ENCODE assay signal across 19 cellular contexts in the genomic region with DNA sequence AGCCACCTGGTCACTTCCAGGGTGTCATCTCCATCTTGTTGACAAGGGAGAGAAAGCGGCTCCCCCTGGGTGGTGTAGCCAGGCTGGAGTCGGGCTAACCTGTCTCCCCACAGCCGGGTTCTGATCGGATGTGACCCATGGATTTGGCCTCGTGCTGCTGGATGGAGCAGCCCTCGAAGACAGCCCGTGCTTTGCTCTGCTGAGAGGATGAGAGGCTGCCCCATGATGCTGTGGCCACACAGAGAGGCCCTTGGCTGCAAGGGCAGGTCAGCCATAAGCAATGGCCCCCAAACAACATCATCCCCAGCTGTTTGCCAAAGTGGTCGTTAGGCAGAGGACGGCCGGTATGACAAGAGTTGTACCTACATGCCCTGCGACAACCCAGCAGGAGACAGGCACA.
DNase-seq lines count a peak whose midpoint lies in the region; ATAC-seq and TF ChIP-seq lines count a peak whose summit lies in the region.
"Had no signal": no experiment of that assay in that cellular context is flagged by ENCODE, and none has a peak within 500 bp of the region (broad histone marks: within the 10 kb centered on the region; RNA-seq: fewer than 3 reads in every experiment).

No MANE protein-coding gene starts in this region.

- peaks cover under 1% of the 10 kb centered on the region for H3K36me3 Mint-ChIP-seq in glutamatergic neuron (ENCODE audit: unreplicated experiment)
- no peaks in the 10 kb centered on the region for H3K36me3 Mint-ChIP-seq in neural crest cell (ENCODE audit: low read depth)

- H3K9me2 ChIP-seq in Karpas-422 (replicated peaks; ENCODE audit: insufficient read depth, low read length): no peaks in the 10 kb centered on the region

- TF ChIP-seq CTCF in heart right ventricle (IDR thresholded peaks at IDR 0.05): no peak
- TF ChIP-seq CTCF in glutamatergic neuron (IDR thresholded peaks at IDR 0.05; ENCODE audit: partially characterized antibody, unreplicated experiment): no peak
- no peak for TF ChIP-seq CTCF in neural crest cell (conservative IDR thresholded peaks at IDR 0.05)
- TF ChIP-seq CTCF in tibial artery (IDR thresholded peaks at IDR 0.05): no peak

- H3K4me3 ChIP-seq in heart right ventricle (no peak overlapping the region), tibial artery (no peak overlapping the region), Karpas-422 (ENCODE audit: low read length) (no peak overlapping the region)
- H3K4me3 ChIP-seq: A549, GM12878, MG63 had no signal

- peaks cover 2% of the 10 kb centered on the region for H3K4me1 Mint-ChIP-seq in glutamatergic neuron (ENCODE audit: low read depth, unreplicated experiment)
- no peaks in the 10 kb centered on the region for H3K4me1 Mint-ChIP-seq in neural crest cell

- no peak overlapping the region for H3K9ac ChIP-seq in Karpas-422 (ENCODE audit: low read length)

- H3K27ac Mint-ChIP-seq in glutamatergic neuron (ENCODE audit: unreplicated experiment) (no peak overlapping the region), neural crest cell (ENCODE audit: unreplicated experiment) (peak overlapping the region; percentile 88)

- no peak overlapping the region for H2AFZ ChIP-seq in Karpas-422 (ENCODE audit: low read length)

- no peaks in the 10 kb centered on the region for H3K79me2 ChIP-seq in Karpas-422 (ENCODE audit: low read length)

- H3K27ac ChIP-seq in heart right ventricle: no peak overlapping the region
- H3K27ac ChIP-seq in tibial artery: no peak overlapping the region
- H3K27ac ChIP-seq in Karpas-422 (ENCODE audit: low read length): no peak overlapping the region
- H3K27ac ChIP-seq: A549, C4-2B had no signal

- H3K27me3 Mint-ChIP-seq in glutamatergic neuron (ENCODE audit: unreplicated experiment) (peaks cover 3% of the 10 kb centered on the region), neural crest cell (ENCODE audit: low read depth) (peaks cover 26% of the 10 kb centered on the region)

- H3K9me3 ChIP-seq in heart right ventricle: no peaks in the 10 kb centered on the region
- no peaks in the 10 kb centered on the region for H3K9me3 ChIP-seq in tibial artery
- H3K9me3 ChIP-seq in Karpas-422 (ENCODE audit: low read length): no peaks in the 10 kb centered on the region
- H3K9me3 ChIP-seq: A549, MG63 had no signal

- peak; percentile 30 for DNase-seq in Right ventricle myocardium superior
- DNase-seq in heart right ventricle: no peak
- peak; percentile 11 for DNase-seq in glutamatergic neuron
- no peak for DNase-seq in neural crest cell (ENCODE audit: low read depth, low spot score)
- DNase-seq in tibial artery: peak; percentile 16 to 55
- DNase-seq in Karpas-422: no peak
- DNase-seq: DMS 273 treated with DMSO at 0.1 percent for 48 hours, GDM1, H9, MG63, NCI-H1092, NCI-H2227 treated with DMSO at 0.1 percent for 48 hours, NCI-H524 treated with DMSO at 0.1 percent for 48 hours, SHP77 treated with DMSO at 0.1 percent for 48 hours had no signal

- H3K4me1 ChIP-seq in heart right ventricle (no peaks in the 10 kb centered on the region), tibial artery (no peaks in the 10 kb centered on the region), Karpas-422 (ENCODE audit: low read length) (no peaks in the 10 kb centered on the region)
- H3K4me1 ChIP-seq: A549 had no signal

- intact Hi-C loops in Right ventricle myocardium superior (cut with DNase I): no loop called here
- intact Hi-C loops in heart right ventricle (cut with DNase I): no loop called here
- intact Hi-C loops in tibial artery (cut with DNase I; ENCODE audit: low total_unique reads): no loop called here

- H3K4me2 ChIP-seq in Karpas-422 (ENCODE audit: low read depth, low read length, poor library complexity, severe bottlenecking): no peak overlapping the region
- H3K4me2 ChIP-seq: A549 had no signal

- no peak for ATAC-seq in Right ventricle myocardium superior (ENCODE audit: poor library complexity)
- no peak for ATAC-seq in heart right ventricle
- ATAC-seq in GM19395 (IDR thresholded peaks at IDR 0.05; ENCODE audit: unreplicated experiment): no peak
- ATAC-seq in GM21576 (IDR thresholded peaks at IDR 0.05; ENCODE audit: unreplicated experiment): no peak
- ATAC-seq: A549, GM12878 had no signal

- H4K20me1 ChIP-seq in Karpas-422 (ENCODE audit: insufficient read depth, low read depth, low read length): no peaks in the 10 kb centered on the region

- H3K9me3 Mint-ChIP-seq in glutamatergic neuron (ENCODE audit: unreplicated experiment) (peaks cover 3% of the 10 kb centered on the region), neural crest cell (no peaks in the 10 kb centered on the region)

- H3K36me3 ChIP-seq in heart right ventricle: no peaks in the 10 kb centered on the region
- H3K36me3 ChIP-seq in tibial artery: no peaks in the 10 kb centered on the region
- H3K36me3 ChIP-seq in Karpas-422 (ENCODE audit: insufficient read depth, low read length): no peaks in the 10 kb centered on the region
- H3K36me3 ChIP-seq: MG63 had no signal

- H3K27me3 ChIP-seq in heart right ventricle (peaks cover 0 to 56% (median 44%) of the 10 kb centered on the region in 7 donors), tibial artery (peaks cover 0 to 66% of the 10 kb centered on the region in 2 donors), Karpas-422 (ENCODE audit: low read length) (no peaks in the 10 kb centered on the region)
- H3K27me3 ChIP-seq: MG63 had no signal

- WGBS in heart right ventricle, 2 donors: 79 to 82% methylated on average over 11 of the region's 11 CpGs

- no peak overlapping the region for H3K4me3 Mint-ChIP-seq in glutamatergic neuron (ENCODE audit: unreplicated experiment)
- H3K4me3 Mint-ChIP-seq in neural crest cell: no peak overlapping the region
- H3K4me3 Mint-ChIP-seq: H9 had no signal

Comparison
In these comparisons a context has a peak if more than half of its experiments do, and no peak if none do; other contexts are left out.
1. DNase-seq: peak in Right ventricle myocardium superior (single experiment), glutamatergic neuron (single experiment) and tibial artery (2 of 2); none in heart right ventricle (0 of 2), neural crest cell (single experiment) and Karpas-422 (single experiment).